In genomic region chr12:122474324-122474716, GRCh38 we compare ENCODE assay signal across 22 cellular contexts. TPM values are rescaled to one million over a fixed set of nuclear protein-coding genes. Genes with fewer than 3 reads are reported as not detected.
A peak's percentile ranks its signal among the peaks of the same experiment; 100 is the strongest.
DNase-seq lines count a peak whose midpoint lies in the region; ATAC-seq and TF ChIP-seq lines count a peak whose summit lies in the region.
"Had no signal": no experiment of that assay in that cellular context is flagged by ENCODE, and none has a peak within 500 bp of the region (broad histone marks: within the 10 kb centered on the region; RNA-seq: fewer than 3 reads in every experiment).

No MANE protein-coding gene starts in this region.

- no peak overlapping the region for H3K4me3 Mint-ChIP-seq in CD8-positive, alpha-beta T cell
- peak overlapping the region; percentile 24 for H3K4me3 Mint-ChIP-seq in neural progenitor cell
- H3K4me3 Mint-ChIP-seq: immature natural killer cell, T-helper 17 cell, WTC11 had no signal

- 84% methylated on average over 2 of the region's 2 CpGs for WGBS in esophagus muscularis mucosa

- peak overlapping the region; percentile 52 for H3K27ac Mint-ChIP-seq in CD8-positive, alpha-beta T cell
- no peak overlapping the region for H3K27ac Mint-ChIP-seq in neural progenitor cell
- H3K27ac Mint-ChIP-seq: T-helper 17 cell had no signal

- no peak overlapping the region for H3K4me2 ChIP-seq in neural progenitor cell

- no peak overlapping the region for H3K9ac ChIP-seq in neural progenitor cell

- H3K27me3 ChIP-seq in CD8-positive, alpha-beta T cell (ENCODE audit: insufficient read depth, low read length) = no peaks in the 10 kb centered on the region
- H3K27me3 ChIP-seq in neural progenitor cell (no peaks in the 10 kb centered on the region), esophagus muscularis mucosa (no peaks in the 10 kb centered on the region)
- H3K27me3 ChIP-seq: ascending aorta, BE2C, heart right ventricle, SJCRH30, tibial nerve had no signal

- TF ChIP-seq EP300 in esophagus muscularis mucosa (IDR thresholded peaks at IDR 0.05) = no peak

- H3K4me3 ChIP-seq in CD8-positive, alpha-beta T cell (ENCODE audit: low read depth, low read length) = no peak overlapping the region
- no peak overlapping the region for H3K4me3 ChIP-seq in neural progenitor cell
- no peak overlapping the region for H3K4me3 ChIP-seq in esophagus muscularis mucosa
- H3K4me3 ChIP-seq: ascending aorta, heart right ventricle, SJCRH30, tibial nerve had no signal

- no peak for ATAC-seq in CD8-positive, alpha-beta T cell
- ATAC-seq in HG02610 (IDR thresholded peaks at IDR 0.05; ENCODE audit: unreplicated experiment) (peak; percentile 3), GM18867 (IDR thresholded peaks at IDR 0.05; ENCODE audit: unreplicated experiment) (no peak)
- ATAC-seq: T-helper 17 cell, WTC11 had no signal

- H3K79me2 ChIP-seq in neural progenitor cell (ENCODE audit: low read depth) = no peaks in the 10 kb centered on the region

- H3K27me3 Mint-ChIP-seq in CD8-positive, alpha-beta T cell (ENCODE audit: low read depth) = no peaks in the 10 kb centered on the region
- no peaks in the 10 kb centered on the region for H3K27me3 Mint-ChIP-seq in neural progenitor cell (ENCODE audit: insufficient read depth, low read depth)
- H3K27me3 Mint-ChIP-seq: T-helper 17 cell had no signal

- CTCF ChIA-PET in CD8-positive, alpha-beta T cell (lab: Charles Lee) = interaction anchor here (3.5 to 6.6 kb wide), 2 partner anchors 59 to 76 kb away, joined by 29 to 264 read pairs; no protein-coding TSS in a partner anchor

- peaks cover 14% of the 10 kb centered on the region for H3F3A ChIP-seq in neural progenitor cell (ENCODE audit: low read depth)

- H3K36me3 ChIP-seq in CD8-positive, alpha-beta T cell (ENCODE audit: insufficient read depth, low read length) = peaks cover 22% of the 10 kb centered on the region
- no peaks in the 10 kb centered on the region for H3K36me3 ChIP-seq in neural progenitor cell
- peaks cover 50 to 72% (median 69%) of the 10 kb centered on the region in 4 donors for H3K36me3 ChIP-seq in esophagus muscularis mucosa

- no peaks in the 10 kb centered on the region for H4K20me1 ChIP-seq in neural progenitor cell (ENCODE audit: low read depth)

- no peak for TF ChIP-seq POLR2A in esophagus muscularis mucosa (IDR thresholded peaks at IDR 0.05; ENCODE audit: low read depth)

- peaks cover 60% of the 10 kb centered on the region for H3K36me3 Mint-ChIP-seq in CD8-positive, alpha-beta T cell
- peaks cover 34% of the 10 kb centered on the region for H3K36me3 Mint-ChIP-seq in neural progenitor cell

- no peak overlapping the region for H3K27ac ChIP-seq in CD8-positive, alpha-beta T cell (ENCODE audit: low read depth, low read length)
- no peak overlapping the region for H3K27ac ChIP-seq in neural progenitor cell
- H3K27ac ChIP-seq in esophagus muscularis mucosa (replicated peaks in 1 of 4) = no peak overlapping the region
- H3K27ac ChIP-seq: ascending aorta, SJCRH30, tibial nerve had no signal

- no peak overlapping the region for H2AFZ ChIP-seq in neural progenitor cell (replicated peaks)

- no peaks in the 10 kb centered on the region for H3K9me3 Mint-ChIP-seq in CD8-positive, alpha-beta T cell
- no peaks in the 10 kb centered on the region for H3K9me3 Mint-ChIP-seq in neural progenitor cell
- H3K9me3 Mint-ChIP-seq: immature natural killer cell, WTC11 had no signal

- H3K9me3 ChIP-seq in CD8-positive, alpha-beta T cell (ENCODE audit: low read length) = no peaks in the 10 kb centered on the region
- H3K9me3 ChIP-seq in neural progenitor cell (ENCODE audit: low read depth) (no peaks in the 10 kb centered on the region), esophagus muscularis mucosa (no peaks in the 10 kb centered on the region)
- H3K9me3 ChIP-seq: ascending aorta, BE2C, heart right ventricle, SJCRH30, tibial nerve had no signal

- H3K4me1 Mint-ChIP-seq in CD8-positive, alpha-beta T cell (ENCODE audit: low read depth) = peaks cover 8% of the 10 kb centered on the region
- peaks cover 6% of the 10 kb centered on the region for H3K4me1 Mint-ChIP-seq in neural progenitor cell
- H3K4me1 Mint-ChIP-seq: WTC11 had no signal

- no peak for DNase-seq in CD8-positive, alpha-beta T cell
- DNase-seq in activated CD8-positive, alpha-beta memory T cell treated with anti-CD3 and anti-CD28 coated beads, Interleukin-2, amount 50 U/mL, for 48 hours = peak; percentile 22
- no peak for DNase-seq in neural progenitor cell (ENCODE audit: low spot score)
- no peak for DNase-seq in esophagus muscularis mucosa (ENCODE audit: extremely low spot score)
- DNase-seq in activated CD4-positive, alpha-beta T cell treated with anti-CD3 and anti-CD28 coated beads, Interleukin-2, amount 50 U/mL, for 1 hour = no peak
- DNase-seq: activated gamma-delta T cell; BE2C; cerebellar nuclear complex; effector CD8-positive, alpha-beta T cell; heart right ventricle; immature natural killer cell; NCI-H1436; NCI-H526 treated with DMSO at 0.1 percent for 48 hours; OCI-M1; SJCRH30; stimulated activated naive CD4-positive, alpha-beta T cell; T-helper 17 cell had no signal

- no peak for TF ChIP-seq CTCF in CD8-positive, alpha-beta T cell (IDR thresholded peaks at IDR 0.05)
- TF ChIP-seq CTCF in neural progenitor cell (IDR thresholded peaks at IDR 0.05) = no peak
- TF ChIP-seq CTCF in esophagus muscularis mucosa (IDR thresholded peaks at IDR 0.05) = no peak

- intact Hi-C loops in CD8-positive, alpha-beta T cell (cut with DNase I, micrococcal nuclease) = no loop called here
- intact Hi-C loops in esophagus muscularis mucosa (cut with DNase I) = loop anchor here (5.0 kb wide), 1 partner anchor 127 kb away; no protein-coding TSS in a partner anchor

- H3K4me1 ChIP-seq in CD8-positive, alpha-beta T cell (ENCODE audit: insufficient read depth, low read length) = no peaks in the 10 kb centered on the region
- no peaks in the 10 kb centered on the region for H3K4me1 ChIP-seq in neural progenitor cell
- H3K4me1 ChIP-seq in esophagus muscularis mucosa = peaks cover 6 to 16% (median 14%) of the 10 kb centered on the region in 4 donors
- H3K4me1 ChIP-seq: BE2C, SJCRH30 had no signal

- POLR2A ChIA-PET in CD8-positive, alpha-beta T cell (lab: Charles Lee) = interaction anchor here (0.5 to 0.6 kb wide), 2 partner anchors 40 to 278 kb away, joined by 3 read pairs; partner anchors contain the start of gene DENR

RNA-seq across cellular contexts. Expression of gene ZCCHC8, which starts 26.4 kb away (rescaled TPM):
- 10 to 100 TPM; 53.4 to 55.6 TPM for total RNA-seq in CD8-positive, alpha-beta T cell
- total RNA-seq in neural progenitor cell (ENCODE audit: low replicate concordance) (34.5 and 49.1 TPM in 2 replicates), esophagus muscularis mucosa (10 to 100 TPM; 12.1 to 19.1 (median 14.1) TPM)

RNA-seq across cellular contexts. Expression of gene CLIP1, which starts 51.9 kb away (rescaled TPM):
- 10 to 100 TPM; 48.6 to 49.6 TPM for total RNA-seq in CD8-positive, alpha-beta T cell
- total RNA-seq in neural progenitor cell (ENCODE audit: low replicate concordance) (38.3 and 50.8 TPM in 2 replicates), esophagus muscularis mucosa (100 to 1,000 TPM; 234 to 263 (median 250) TPM)

RNA-seq across cellular contexts. Expression of gene RSRC2, which starts 52.4 kb away (rescaled TPM):
- total RNA-seq in CD8-positive, alpha-beta T cell = 100 to 1,000 TPM; 325 to 333 TPM
- 156 and 248 TPM in 2 replicates for total RNA-seq in neural progenitor cell (ENCODE audit: low replicate concordance)
- 10 to 100 TPM; 46.5 to 68.9 (median 48.6) TPM for total RNA-seq in esophagus muscularis mucosa

RNA-seq across cellular contexts. Expression of gene KNTC1, which starts 52.7 kb away (rescaled TPM):
- 10 to 100 TPM; 14.1 to 15.1 TPM for total RNA-seq in CD8-positive, alpha-beta T cell
- total RNA-seq in neural progenitor cell (ENCODE audit: low replicate concordance) (196 and 249 TPM in 2 replicates), esophagus muscularis mucosa (10 to 100 TPM in 1 of 4 donors, 1 to 10 TPM in 3; 4.3 to 11.2 (median 6.3) TPM)
